17 cellular contexts compared by ENCODE assay signal in the genomic region with DNA sequence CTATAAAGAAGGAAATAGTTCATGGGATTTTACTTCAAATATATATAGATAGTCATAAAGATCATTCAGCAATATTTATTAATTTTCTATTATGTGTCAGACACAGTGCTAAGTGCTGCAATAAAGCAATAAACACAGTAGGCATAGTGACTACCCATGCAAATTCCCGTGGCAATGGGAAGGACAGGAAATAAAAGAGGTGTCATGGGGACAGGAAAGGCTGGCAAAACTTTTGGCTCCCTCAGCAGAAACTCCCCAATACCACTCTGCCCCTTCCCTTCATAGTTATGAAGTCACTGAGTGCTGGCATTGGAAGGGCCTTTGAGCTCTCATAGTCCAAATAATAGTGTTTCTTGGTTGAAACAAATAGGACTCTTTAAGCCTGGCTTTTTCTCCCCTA.
DNase-seq lines count a peak whose midpoint lies in the region; ATAC-seq and TF ChIP-seq lines count a peak whose summit lies in the region.
"Had no signal": no experiment of that assay in that cellular context is flagged by ENCODE, and none has a peak within 500 bp of the region (broad histone marks: within the 10 kb centered on the region; RNA-seq: fewer than 3 reads in every experiment).

No MANE protein-coding gene starts in this region.

- DNase-seq in heart left ventricle (no peak), Right ventricle myocardium inferior (ENCODE audit: missing footprints) (no peak), colonic mucosa (peak; percentile 33), mucosa of descending colon (no peak), psoas muscle (no peak), testis (no peak)
- no peak for DNase-seq in activated effector memory CD4-positive, alpha-beta T cell treated with Interleukin-2 at 50 U/mL for 16 hours
- DNase-seq: activated CD4-positive, CD25-positive, alpha-beta regulatory T cell treated with anti-CD3 and anti-CD28 coated beads, Interleukin-2, amount 50 U/mL, for 72 hours; GF-D8; NCI-H1436 treated with DMSO at 0.1 percent for 48 hours; NCI-H2171 treated with DMSO at 0.1 percent for 48 hours; NCI-H69; stimulated activated CD4-positive, alpha-beta T cell treated with anti-CD3 and anti-CD28 coated beads, Interleukin-4, amount 100 ng/mL, for 4 hours; upper lobe of right lung had no signal

- H3K4me3 ChIP-seq in heart left ventricle (no peak overlapping the region), colonic mucosa (no peak overlapping the region), mucosa of descending colon (no peak overlapping the region), psoas muscle (no peak overlapping the region), testis (no peak overlapping the region)
- H3K4me3 ChIP-seq: upper lobe of right lung had no signal

- TF ChIP-seq CTCF in heart left ventricle (IDR thresholded peaks at IDR 0.05) (no peak), colonic mucosa (IDR thresholded peaks at IDR 0.05) (no peak), mucosa of descending colon (IDR thresholded peaks at IDR 0.05) (no peak), psoas muscle (IDR thresholded peaks at IDR 0.05) (no peak), testis (IDR thresholded peaks at IDR 0.05) (no peak)

- TF ChIP-seq POLR2A in heart left ventricle (IDR thresholded peaks at IDR 0.05) (no peak), testis (IDR thresholded peaks at IDR 0.05) (no peak)

- ATAC-seq in heart left ventricle: peak in 3 of 4 donors; percentile 18 to 37 (median 22)
- no peak for ATAC-seq in Right ventricle myocardium inferior
- ATAC-seq in mucosa of descending colon: peak; percentile 81
- ATAC-seq in HG03565 (IDR thresholded peaks at IDR 0.05; ENCODE audit: unreplicated experiment): no peak
- ATAC-seq in psoas muscle: no peak

- H3K4me1 ChIP-seq in heart left ventricle: peaks cover 0 to 35% (median 6%) of the 10 kb centered on the region in 12 donors
- H3K4me1 ChIP-seq in colonic mucosa: peaks cover 6% of the 10 kb centered on the region
- peaks cover 18% of the 10 kb centered on the region for H3K4me1 ChIP-seq in mucosa of descending colon (ENCODE audit: low read depth)
- H3K4me1 ChIP-seq in psoas muscle: no peaks in the 10 kb centered on the region
- peaks cover 4% of the 10 kb centered on the region for H3K4me1 ChIP-seq in testis

- H3K9me3 ChIP-seq in heart left ventricle: no peaks in the 10 kb centered on the region
- no peaks in the 10 kb centered on the region for H3K9me3 ChIP-seq in colonic mucosa
- no peaks in the 10 kb centered on the region for H3K9me3 ChIP-seq in mucosa of descending colon
- H3K9me3 ChIP-seq in psoas muscle: no peaks in the 10 kb centered on the region
- H3K9me3 ChIP-seq in testis: no peaks in the 10 kb centered on the region
- H3K9me3 ChIP-seq: upper lobe of right lung had no signal

- intact Hi-C loops in heart left ventricle (cut with DNase I): loop anchor here in 3 of 10 donors (10.0 kb wide), 2 partner anchors 109 to 271 kb away; a partner anchor contains a TSS
- intact Hi-C loops in Right ventricle myocardium inferior (cut with DNase I): loop anchor here (5.0 kb wide), 1 partner anchor 274 kb away; a partner anchor contains a TSS
- intact Hi-C loops in colonic mucosa (cut with DNase I): no loop called here
- intact Hi-C loops in mucosa of descending colon (cut with DNase I, micrococcal nuclease): no loop called here
- intact Hi-C loops in psoas muscle (cut with DNase I): no loop called here
- intact Hi-C loops in testis (cut with DNase I; ENCODE audit: low total_unique reads): no loop called here

- H3K27ac ChIP-seq in heart left ventricle (peak overlapping the region in 3 of 12 donors; percentile 15 to 60 (median 27)), colonic mucosa (peak overlapping the region; percentile 54), psoas muscle (no peak overlapping the region), testis (no peak overlapping the region)
- H3K27ac ChIP-seq: C4-2B, HL-60, upper lobe of right lung had no signal

- peak overlapping the region in 1 of 2 donors; percentile 65 for H3K9ac ChIP-seq in colonic mucosa (ENCODE audit: low read depth in 2 of 2, low read length in 2 of 2)

- 27 to 57% (median 37%) methylated on average over 1 of the region's 1 CpG for WGBS in heart left ventricle, 4 donors
- 21 to 26% (median 24%) methylated on average over 1 of the region's 1 CpG for WGBS in psoas muscle, 3 donors
- 67 to 71% methylated on average over 1 of the region's 1 CpG for WGBS in testis, 2 donors

- H3K27me3 ChIP-seq in heart left ventricle: no peaks in the 10 kb centered on the region
- no peaks in the 10 kb centered on the region for H3K27me3 ChIP-seq in colonic mucosa
- H3K27me3 ChIP-seq in psoas muscle (ENCODE audit: insufficient read depth in 3 of 3, low read length in 2 of 3): no peaks in the 10 kb centered on the region
- H3K27me3 ChIP-seq in testis: no peaks in the 10 kb centered on the region
- H3K27me3 ChIP-seq: upper lobe of right lung had no signal

- H3K36me3 ChIP-seq in heart left ventricle (no peaks in the 10 kb centered on the region), colonic mucosa (no peaks in the 10 kb centered on the region), mucosa of descending colon (ENCODE audit: low read depth) (no peaks in the 10 kb centered on the region), psoas muscle (ENCODE audit: insufficient read depth in 1 of 2, low read depth in 1 of 2) (no peaks in the 10 kb centered on the region), testis (ENCODE audit: low read depth, missing control alignments) (no peaks in the 10 kb centered on the region)
- H3K36me3 ChIP-seq: upper lobe of right lung had no signal

Comparison
In these comparisons a context has a peak if more than half of its experiments do, and no peak if none do; other contexts are left out.
1. ATAC-seq: peak in heart left ventricle (3 of 4) and mucosa of descending colon (single experiment); none in Right ventricle myocardium inferior (single experiment), HG03565 (single experiment) and psoas muscle (0 of 4).